In genomic region chr6:18080544-18080943, GRCh38 we compare ENCODE assay signal across 9 cellular contexts.
"Had no signal": no experiment of that assay in that cellular context is flagged by ENCODE, and none has a peak within 500 bp of the region (broad histone marks: within the 10 kb centered on the region; RNA-seq: fewer than 3 reads in every experiment).

No MANE protein-coding gene starts in this region.

- ATAC-seq: GM23338 had no signal

- H3K4me3 ChIP-seq: GM23338 had no signal

- H3K4me2 ChIP-seq: GM23338 had no signal

- H3K27ac ChIP-seq: HL-60 had no signal

- FAIRE-seq: H1, H54, HepG2 had no signal

- DNase-seq: H9, HCEC 1CT, HFFc6, KG1 had no signal

- H2AFZ ChIP-seq: GM23338 had no signal
